Comparison of ENCODE assay signal across 8 cellular contexts in genomic region chr1:234963180-234963903, GRCh38.
DNase-seq lines count a peak whose midpoint lies in the region; ATAC-seq and TF ChIP-seq lines count a peak whose summit lies in the region.

No MANE protein-coding gene starts in this region.

- ATAC-seq in GM21786 (IDR thresholded peaks at IDR 0.05; ENCODE audit: unreplicated experiment): peak; percentile 81

- no peaks in the 10 kb centered on the region for H3K36me3 ChIP-seq in Loucy (ENCODE audit: insufficient read depth, low read length)
- no peaks in the 10 kb centered on the region for H3K36me3 ChIP-seq in mucosa of rectum (ENCODE audit: control insufficient read depth in 2 of 2, insufficient read depth in 2 of 2, low read length in 2 of 2)
- no peaks in the 10 kb centered on the region for H3K36me3 ChIP-seq in mesendoderm (ENCODE audit: control insufficient read depth, insufficient read depth, low read length)

- no peak overlapping the region for H2BK15ac ChIP-seq in mesendoderm (replicated peaks; ENCODE audit: low read depth)

- peak overlapping the region; percentile 96 to 97 for H3K27ac ChIP-seq in mucosa of rectum (ENCODE audit: low read depth in 2 of 2, low read length in 2 of 2)
- H3K27ac ChIP-seq in mesendoderm (ENCODE audit: low read depth, low read length): no peak overlapping the region

- H3K27me3 ChIP-seq in Loucy (ENCODE audit: insufficient read depth, low read length, poor library complexity, severe bottlenecking) (no peaks in the 10 kb centered on the region), mucosa of rectum (ENCODE audit: control insufficient read depth in 2 of 2, insufficient read depth in 2 of 2, low read length in 2 of 2) (no peaks in the 10 kb centered on the region), mesendoderm (ENCODE audit: insufficient read depth, low read length, poor library complexity) (no peaks in the 10 kb centered on the region)

- H2AFZ ChIP-seq in Loucy (ENCODE audit: low read length): no peak overlapping the region

- H3K9me3 ChIP-seq in Loucy (ENCODE audit: insufficient read depth, low read depth, low read length) (no peaks in the 10 kb centered on the region), mucosa of rectum (ENCODE audit: control insufficient read depth in 2 of 2, low read length in 2 of 2) (no peaks in the 10 kb centered on the region)

- no peaks in the 10 kb centered on the region for H3K79me1 ChIP-seq in mesendoderm (ENCODE audit: low read length)

- peaks cover 13% of the 10 kb centered on the region; the same call in 1 of the 2 replicates for H3K79me2 ChIP-seq in Loucy (ENCODE audit: insufficient read depth, low read length)
- no peaks in the 10 kb centered on the region for H3K79me2 ChIP-seq in mesendoderm (ENCODE audit: control insufficient read depth, insufficient read depth, low read length)

- H4K8ac ChIP-seq in mesendoderm (ENCODE audit: low read depth, low read length): no peak overlapping the region

- no peak overlapping the region for H3K4ac ChIP-seq in mesendoderm (ENCODE audit: low read depth, low read length)

- H2BK5ac ChIP-seq in mesendoderm (ENCODE audit: low read length): no peak overlapping the region

- peaks cover 26% of the 10 kb centered on the region for H3F3A ChIP-seq in Loucy (ENCODE audit: low read depth)

- no peak overlapping the region for H3K18ac ChIP-seq in mesendoderm (ENCODE audit: low read length)

- DNase-seq in DMS79 treated with DMSO at 0.1 percent for 48 hours (lab: John Stamatoyannopoulos, UW) (peak; percentile 56), dedifferentiated amniotic fluid mesenchymal stem cell (ENCODE audit: extremely low spot score) (peak; percentile 87), mesendoderm (no peak)
- DNase-seq in activated CD4-positive, alpha-beta T cell treated with anti-CD3 and anti-CD28 coated beads for 48 hours: peak; percentile 94
- peak; percentile 80 to 92 for DNase-seq in stimulated activated CD8-positive, alpha-beta memory T cell treated with anti-CD3 and anti-CD28 coated beads, Interleukin-7, amount 100 ng/mL, for 48 hours (ENCODE audit: extremely low read depth in 1 of 2, low read depth in 1 of 2)

- no peak overlapping the region for H3K56ac ChIP-seq in mesendoderm (ENCODE audit: low read length)

- no peak overlapping the region for H2BK120ac ChIP-seq in mesendoderm (ENCODE audit: low read depth, low read length)

- no peaks in the 10 kb centered on the region for H4K20me1 ChIP-seq in Loucy (ENCODE audit: insufficient read depth, low read length, poor library complexity, severe bottlenecking)

- H3K23ac ChIP-seq in mesendoderm (ENCODE audit: low read length): no peak overlapping the region

- H3K4me1 ChIP-seq in Loucy (ENCODE audit: insufficient read depth, low read length, poor library complexity, severe bottlenecking) (peaks cover 69% of the 10 kb centered on the region), mucosa of rectum (ENCODE audit: control insufficient read depth in 2 of 2, insufficient read depth in 2 of 2, low read length in 2 of 2) (peaks cover 60 to 66% of the 10 kb centered on the region in 2 donors), mesendoderm (ENCODE audit: control insufficient read depth, low read depth, low read length) (no peaks in the 10 kb centered on the region)

- peak overlapping the region; percentile 78 for H3K4me2 ChIP-seq in Loucy (ENCODE audit: low read depth, low read length, poor library complexity, severe bottlenecking)
- H3K4me2 ChIP-seq in mesendoderm (ENCODE audit: low read length): no peak overlapping the region

- H3K9me2 ChIP-seq in Loucy (replicated peaks; ENCODE audit: low read depth, low read length): no peaks in the 10 kb centered on the region

- H4K5ac ChIP-seq in mesendoderm (ENCODE audit: low read length): no peak overlapping the region

- no CpG with 5 or more reads among the region's 15 CpGs for WGBS in mesendoderm (ENCODE audit: extremely low coverage, insufficient coverage, low lambda C conversion rate)

- H3K4me3 ChIP-seq in Loucy (ENCODE audit: low read length, poor library complexity, severe bottlenecking) (peak overlapping the region; percentile 68), mucosa of rectum (ENCODE audit: low read length in 2 of 2) (peak overlapping the region; percentile 28 to 65), mesendoderm (ENCODE audit: low read length) (no peak overlapping the region)

- H3K9ac ChIP-seq in Loucy (ENCODE audit: low read depth, low read length, poor library complexity, severe bottlenecking): peak overlapping the region; percentile 93
- H3K9ac ChIP-seq in mucosa of rectum (ENCODE audit: low read depth in 1 of 2, low read length in 2 of 2): peak overlapping the region; percentile 74 to 83
- no peak overlapping the region for H3K9ac ChIP-seq in mesendoderm (ENCODE audit: low read length)

- no peak overlapping the region for H2AK5ac ChIP-seq in mesendoderm (ENCODE audit: low read length)

- no peak for TF ChIP-seq CTCF in Loucy (conservative IDR thresholded peaks at IDR 0.05; ENCODE audit: low read length)
